In the genomic region with DNA sequence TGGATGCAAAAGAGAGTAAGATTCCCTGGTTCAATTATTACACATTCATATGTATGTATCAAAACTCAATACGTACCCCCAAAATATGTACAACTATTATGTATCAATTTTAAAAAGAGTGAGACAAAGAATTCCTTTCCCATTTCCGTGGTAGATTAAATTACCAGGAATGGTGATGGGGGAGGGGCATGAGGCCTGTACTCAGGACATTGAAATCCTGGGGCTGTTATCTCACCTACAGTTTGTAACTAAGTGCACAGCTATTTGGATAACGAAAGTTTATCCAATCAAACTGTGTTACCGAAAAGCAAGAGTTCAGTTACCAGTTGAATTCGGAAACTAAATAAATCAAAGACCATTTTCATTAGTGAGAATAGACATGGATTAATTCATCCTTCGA, we compare ENCODE assay signal across 1 cellular context.
TF ChIP-seq lines count a peak whose summit lies in the region.

No MANE protein-coding gene starts in this region.

TF ChIP-seq in WTC11, 78 proteins besides CTCF, POLR2A, EP300 and RAD21:
- no peak for TF ChIP-seq FOXP4 (CRISPR knock-in tag; IDR thresholded peaks at IDR 0.05)
- TF ChIP-seq ATF6 (CRISPR knock-in tag; IDR thresholded peaks at IDR 0.05), result no peak
- no peak for TF ChIP-seq CDX4 (CRISPR knock-in tag; IDR thresholded peaks at IDR 0.05; ENCODE audit: borderline replicate concordance)
- no peak for TF ChIP-seq GABPB1 (CRISPR knock-in tag; IDR thresholded peaks at IDR 0.05)
- no peak for TF ChIP-seq HMGXB4 (CRISPR knock-in tag; IDR thresholded peaks at IDR 0.05)
TF ChIP-seq in WTC11: peak in this region for 0.
